ENCODE assay signal across 8 cellular contexts in the genomic region with DNA sequence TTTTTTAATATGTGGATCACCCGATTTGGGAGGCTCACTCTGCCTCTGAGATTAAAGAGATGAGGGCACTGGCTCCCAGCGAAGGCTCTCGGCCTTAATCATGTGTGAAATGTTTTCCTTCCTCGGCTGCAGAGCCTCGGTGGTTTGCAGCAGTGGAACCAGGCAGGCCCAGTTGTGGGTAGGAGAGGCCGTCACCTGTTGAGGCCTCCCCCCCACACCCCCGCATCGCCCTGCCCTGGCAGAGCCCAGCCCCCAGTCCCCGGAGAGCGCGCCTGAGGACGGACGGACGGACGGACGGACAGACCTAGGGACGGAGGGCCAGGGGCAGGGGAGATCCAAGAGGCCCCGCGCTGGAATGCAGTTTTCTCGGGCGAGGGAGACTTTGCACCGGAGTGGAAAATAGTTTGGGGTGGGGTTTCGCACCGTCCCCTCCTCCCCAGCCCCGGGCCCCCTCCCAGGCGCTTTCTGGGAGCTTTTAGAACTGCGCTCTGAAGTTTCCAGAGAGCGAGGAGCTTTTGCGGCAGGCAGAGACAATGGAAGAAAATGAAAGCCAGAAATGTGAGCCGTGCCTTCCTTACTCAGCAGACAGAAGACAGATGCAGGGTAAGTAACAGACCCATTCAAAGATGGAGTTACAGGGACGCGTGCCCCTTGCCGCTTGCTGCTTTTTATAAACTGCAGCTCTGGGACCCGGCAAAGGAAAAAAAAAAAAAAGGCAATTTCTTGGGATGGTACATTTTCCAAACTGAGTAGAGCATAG. TPM values are rescaled to one million over a fixed set of nuclear protein-coding genes. Genes with fewer than 3 reads are reported as not detected.
DNase-seq lines count a peak whose midpoint lies in the region; ATAC-seq, FAIRE-seq and TF ChIP-seq lines count a peak whose summit lies in the region.

TSS of gene KIAA1217 (plus strand) at position 478 of the 760 bp plus-strand sequence. CDS start at position 534, 56 bp downstream.

- CTCF ChIA-PET in A549 (lab: Yijun Ruan, JAX): interaction anchor here (0.8 to 2.7 kb wide), 2 partner anchors 12 to 215 kb away, joined by 4 to 10 read pairs; no protein-coding TSS in a partner anchor

- DNase-seq in A549 (ENCODE audit: low read depth in 1 of 2, low spot score in 1 of 2): no peak
- no peak for DNase-seq in astrocyte of the cerebellum (ENCODE audit: low read depth)
- DNase-seq in iPS-NIHi7 (ENCODE audit: extremely low spot score): peak; percentile 64
- DNase-seq in smooth muscle cell (lab: John Stamatoyannopoulos, UW; ENCODE audit: unreplicated experiment): peak; percentile 5
- DNase-seq in NCI-H748 (lab: John Stamatoyannopoulos, UW; ENCODE audit: unreplicated experiment): no peak
- no peak for DNase-seq in NCI-H2107 (lab: John Stamatoyannopoulos, UW)

- H3K4me2 ChIP-seq in A549 (peak within 1 kb of the TSS; percentile 70), smooth muscle cell (peak within 1 kb of the TSS; percentile 87)

- 55% methylated on average over 30 of the region's 34 CpGs for WGBS in A549 (ENCODE audit: missing lambda C conversion rate)
- 3% methylated on average over 27 of the region's 34 CpGs for WGBS in smooth muscle cell (ENCODE audit: low lambda C conversion rate)

- H2AFZ ChIP-seq in smooth muscle cell (ENCODE audit: low read depth): peak within 1 kb of the TSS; percentile 75

- POLR2A ChIA-PET in A549 (lab: Yijun Ruan, JAX): interaction anchor here (0.7 kb wide), 1 partner anchor 292 kb away, joined by 3 read pairs; no protein-coding TSS in a partner anchor

- H3K79me2 ChIP-seq in smooth muscle cell (ENCODE audit: low read depth): no peaks in the 10 kb centered on the region

- FAIRE-seq in A549 (lab: Jason Lieb, UNC): no peak

- ATAC-seq in A549 (peak; percentile 46 to 67; a peak in 5 of 6 replicates), GM18907 (IDR thresholded peaks at IDR 0.05; ENCODE audit: unreplicated experiment) (peak; percentile 39), HG03565 (IDR thresholded peaks at IDR 0.05; ENCODE audit: unreplicated experiment) (peak; percentile 8)

- no peak for TF ChIP-seq POLR2A in A549 (IDR thresholded peaks at IDR 0.05; ENCODE audit: low read length)

- TF ChIP-seq CTCF in A549 (IDR thresholded peaks at IDR 0.05): no peak
- TF ChIP-seq CTCF in astrocyte of the cerebellum (IDR thresholded peaks at IDR 0.05; ENCODE audit: low read depth, low read length, missing control alignments): no peak
- no peak for TF ChIP-seq CTCF in smooth muscle cell (IDR thresholded peaks at IDR 0.05; ENCODE audit: borderline replicate concordance, insufficient read depth, poor library complexity, severe bottlenecking)

- peaks cover 20% of the 10 kb centered on the region; the same call in 2 of the 3 replicates for H3K4me1 ChIP-seq in A549
- H3K4me1 ChIP-seq in smooth muscle cell (ENCODE audit: low read depth): peaks cover 41% of the 10 kb centered on the region

- in situ Hi-C loops in astrocyte of the cerebellum (cut with HindIII; ENCODE audit: low sequenced_read_pairs): no loop called here

- peak within 1 kb of the TSS; percentile 32 for H3K4me3 ChIP-seq in A549
- H3K4me3 ChIP-seq in astrocyte of the cerebellum (ENCODE audit: low read depth, low read length): peak within 1 kb of the TSS; percentile 50
- H3K4me3 ChIP-seq in smooth muscle cell: peak within 1 kb of the TSS; percentile 62

- H3K9me3 ChIP-seq in A549 (no peaks in the 10 kb centered on the region), smooth muscle cell (replicated peaks; ENCODE audit: low read depth) (no peaks in the 10 kb centered on the region)

- peak within 1 kb of the TSS; percentile 82 for H3K9ac ChIP-seq in smooth muscle cell (ENCODE audit: low read depth)

- no peak for TF ChIP-seq EP300 in A549 (IDR thresholded peaks at IDR 0.05)

- no peaks in the 10 kb centered on the region for H3F3A ChIP-seq in smooth muscle cell (ENCODE audit: low read depth)

- no peaks in the 10 kb centered on the region for H3K27me3 ChIP-seq in smooth muscle cell (ENCODE audit: low read depth)

- peak within 1 kb of the TSS in 1 of 2 experiments; percentile 61; a peak in 2 of 6 replicates for H3K27ac ChIP-seq in A549
- peak within 1 kb of the TSS; percentile 80 for H3K27ac ChIP-seq in smooth muscle cell (ENCODE audit: low read depth)

- no peaks in the 10 kb centered on the region for H3K36me3 ChIP-seq in smooth muscle cell (ENCODE audit: low read depth)

- no peak for TF ChIP-seq RAD21 in A549 (conservative IDR thresholded peaks at IDR 0.05 in 1 of 2, IDR thresholded peaks at IDR 0.05 in 1 of 2)

- no peaks in the 10 kb centered on the region for H4K20me1 ChIP-seq in smooth muscle cell (ENCODE audit: low read depth)

TF ChIP-seq in A549, 52 proteins besides CTCF, POLR2A, EP300 and RAD21:
- no peak for TF ChIP-seq SMC3 (IDR thresholded peaks at IDR 0.05)
- no peak for TF ChIP-seq CEBPB (IDR thresholded peaks at IDR 0.05)

RNA-seq across cellular contexts. Expression of gene KIAA1217, which starts in this region (rescaled TPM):
- 2.7 and 2.9 TPM in 2 replicates for polyA plus RNA-seq in A549 (2011; rRNA removed)
- 1.2 and 1.3 TPM in 2 replicates for polyA plus RNA-seq in A549 (2012; cell fraction: cytosol; rRNA removed)
- polyA plus RNA-seq in A549 (2012; cell fraction: nucleus; rRNA removed): 3.0 TPM in 2 replicates
- 1.5 to 2.0 TPM (median 2.0 TPM) in 3 replicates for polyA plus RNA-seq in A549 (2017; fragmentation: RNase III; extraction: RNeasy Plus Mini Kit Qiagen cat#74134 plus additional on column Dnase treatment)
- 5.0 and 5.6 TPM in 2 replicates for polyA minus RNA-seq in A549 (2011; rRNA and poly(A)+ RNA removed)
- 52.3 and 68.8 TPM in 2 replicates for total RNA-seq in smooth muscle cell
- polyA plus RNA-seq in smooth muscle cell: 43.3 and 69.4 TPM in 2 replicates

Comparison
In these comparisons a context has a peak if more than half of its experiments do, and no peak if none do; other contexts are left out.
1. RNA of gene KIAA1217 (polyA plus RNA-seq): 43.3 to 69.4 TPM in smooth muscle cell; 1.2 to 3.0 TPM in A549; every median in the first group is over 10 times any median in the second.
2. DNase-seq: peak in iPS-NIHi7 (single experiment) and smooth muscle cell (single experiment); none in A549 (0 of 2), astrocyte of the cerebellum (single experiment), NCI-H748 (single experiment) and NCI-H2107 (single experiment).
3. Peak in every context shown above with its lines, with median percentiles within 50 percentile points of each other: ATAC-seq and H3K4me3 ChIP-seq.